3 cellular contexts compared by ENCODE assay signal in the genomic region with DNA sequence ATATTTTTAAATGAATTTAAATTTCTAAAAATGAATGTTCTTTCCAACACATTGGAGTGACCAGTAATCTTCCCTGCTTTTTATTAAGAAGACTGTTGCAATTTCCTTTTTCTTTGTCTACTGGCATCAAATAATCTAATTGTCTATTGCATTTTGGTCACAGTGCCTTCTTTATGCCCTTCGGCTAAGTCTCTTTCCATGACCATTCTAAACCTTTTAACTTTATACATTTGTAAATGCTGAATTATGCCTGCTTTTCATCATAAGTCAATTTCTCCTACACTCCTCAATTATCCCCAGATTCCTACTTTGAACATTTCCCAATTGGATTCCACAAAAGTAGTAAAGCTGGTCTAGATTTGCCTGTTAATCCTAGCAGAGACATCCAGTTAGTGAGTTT.
TF ChIP-seq lines count a peak whose summit lies in the region.

No MANE protein-coding gene starts in this region.

TF ChIP-seq in SK-N-SH, 30 proteins besides CTCF, POLR2A, EP300 and RAD21 (continued from another document):
- TF ChIP-seq, protein P1, sequence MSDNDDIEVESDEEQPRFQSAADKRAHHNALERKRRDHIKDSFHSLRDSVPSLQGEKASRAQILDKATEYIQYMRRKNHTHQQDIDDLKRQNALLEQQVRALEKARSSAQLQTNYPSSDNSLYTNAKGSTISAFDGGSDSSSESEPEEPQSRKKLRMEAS (IDR thresholded peaks at IDR 0.05; ENCODE audit: low read depth) = no peak
- TF ChIP-seq, protein P2, sequence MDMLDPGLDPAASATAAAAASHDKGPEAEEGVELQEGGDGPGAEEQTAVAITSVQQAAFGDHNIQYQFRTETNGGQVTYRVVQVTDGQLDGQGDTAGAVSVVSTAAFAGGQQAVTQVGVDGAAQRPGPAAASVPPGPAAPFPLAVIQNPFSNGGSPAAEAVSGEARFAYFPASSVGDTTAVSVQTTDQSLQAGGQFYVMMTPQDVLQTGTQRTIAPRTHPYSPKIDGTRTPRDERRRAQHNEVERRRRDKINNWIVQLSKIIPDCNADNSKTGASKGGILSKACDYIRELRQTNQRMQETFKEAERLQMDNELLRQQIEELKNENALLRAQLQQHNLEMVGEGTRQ (IDR thresholded peaks at IDR 0.05; ENCODE audit: borderline replicate concordance, low read depth, low read length) = no peak
- TF ChIP-seq FOXJ3 (CRISPR knock-in tag; IDR thresholded peaks at IDR 0.05) (no peak), GABPA (IDR thresholded peaks at IDR 0.05; ENCODE audit: low read depth) (no peak), FOSL2 (IDR thresholded peaks at IDR 0.05; ENCODE audit: borderline replicate concordance, low read depth) (no peak), ELF1 (IDR thresholded peaks at IDR 0.05) (no peak), NFIC (IDR thresholded peaks at IDR 0.05; ENCODE audit: borderline replicate concordance) (no peak)
- TF ChIP-seq, protein P3, sequence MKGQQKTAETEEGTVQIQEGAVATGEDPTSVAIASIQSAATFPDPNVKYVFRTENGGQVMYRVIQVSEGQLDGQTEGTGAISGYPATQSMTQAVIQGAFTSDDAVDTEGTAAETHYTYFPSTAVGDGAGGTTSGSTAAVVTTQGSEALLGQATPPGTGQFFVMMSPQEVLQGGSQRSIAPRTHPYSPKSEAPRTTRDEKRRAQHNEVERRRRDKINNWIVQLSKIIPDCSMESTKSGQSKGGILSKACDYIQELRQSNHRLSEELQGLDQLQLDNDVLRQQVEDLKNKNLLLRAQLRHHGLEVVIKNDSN (IDR thresholded peaks at IDR 0.05; ENCODE audit: borderline replicate concordance, low read depth) = no peak

TF ChIP-seq in SK-N-SH treated with all-trans-retinoic acid at 6 μM for 48 hours, 23 proteins besides CTCF, POLR2A, EP300 and RAD21 (continued from another document):
- TF ChIP-seq, protein P4, sequence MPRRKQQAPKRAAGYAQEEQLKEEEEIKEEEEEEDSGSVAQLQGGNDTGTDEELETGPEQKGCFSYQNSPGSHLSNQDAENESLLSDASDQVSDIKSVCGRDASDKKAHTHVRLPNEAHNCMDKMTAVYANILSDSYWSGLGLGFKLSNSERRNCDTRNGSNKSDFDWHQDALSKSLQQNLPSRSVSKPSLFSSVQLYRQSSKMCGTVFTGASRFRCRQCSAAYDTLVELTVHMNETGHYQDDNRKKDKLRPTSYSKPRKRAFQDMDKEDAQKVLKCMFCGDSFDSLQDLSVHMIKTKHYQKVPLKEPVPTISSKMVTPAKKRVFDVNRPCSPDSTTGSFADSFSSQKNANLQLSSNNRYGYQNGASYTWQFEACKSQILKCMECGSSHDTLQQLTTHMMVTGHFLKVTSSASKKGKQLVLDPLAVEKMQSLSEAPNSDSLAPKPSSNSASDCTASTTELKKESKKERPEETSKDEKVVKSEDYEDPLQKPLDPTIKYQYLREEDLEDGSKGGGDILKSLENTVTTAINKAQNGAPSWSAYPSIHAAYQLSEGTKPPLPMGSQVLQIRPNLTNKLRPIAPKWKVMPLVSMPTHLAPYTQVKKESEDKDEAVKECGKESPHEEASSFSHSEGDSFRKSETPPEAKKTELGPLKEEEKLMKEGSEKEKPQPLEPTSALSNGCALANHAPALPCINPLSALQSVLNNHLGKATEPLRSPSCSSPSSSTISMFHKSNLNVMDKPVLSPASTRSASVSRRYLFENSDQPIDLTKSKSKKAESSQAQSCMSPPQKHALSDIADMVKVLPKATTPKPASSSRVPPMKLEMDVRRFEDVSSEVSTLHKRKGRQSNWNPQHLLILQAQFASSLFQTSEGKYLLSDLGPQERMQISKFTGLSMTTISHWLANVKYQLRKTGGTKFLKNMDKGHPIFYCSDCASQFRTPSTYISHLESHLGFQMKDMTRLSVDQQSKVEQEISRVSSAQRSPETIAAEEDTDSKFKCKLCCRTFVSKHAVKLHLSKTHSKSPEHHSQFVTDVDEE (CRISPR knock-in tag; IDR thresholded peaks at IDR 0.05) = no peak

TF ChIP-seq in GM23338, 12 proteins besides CTCF, POLR2A, EP300 and RAD21 (continued from another document):
- TF ChIP-seq, protein P5, sequence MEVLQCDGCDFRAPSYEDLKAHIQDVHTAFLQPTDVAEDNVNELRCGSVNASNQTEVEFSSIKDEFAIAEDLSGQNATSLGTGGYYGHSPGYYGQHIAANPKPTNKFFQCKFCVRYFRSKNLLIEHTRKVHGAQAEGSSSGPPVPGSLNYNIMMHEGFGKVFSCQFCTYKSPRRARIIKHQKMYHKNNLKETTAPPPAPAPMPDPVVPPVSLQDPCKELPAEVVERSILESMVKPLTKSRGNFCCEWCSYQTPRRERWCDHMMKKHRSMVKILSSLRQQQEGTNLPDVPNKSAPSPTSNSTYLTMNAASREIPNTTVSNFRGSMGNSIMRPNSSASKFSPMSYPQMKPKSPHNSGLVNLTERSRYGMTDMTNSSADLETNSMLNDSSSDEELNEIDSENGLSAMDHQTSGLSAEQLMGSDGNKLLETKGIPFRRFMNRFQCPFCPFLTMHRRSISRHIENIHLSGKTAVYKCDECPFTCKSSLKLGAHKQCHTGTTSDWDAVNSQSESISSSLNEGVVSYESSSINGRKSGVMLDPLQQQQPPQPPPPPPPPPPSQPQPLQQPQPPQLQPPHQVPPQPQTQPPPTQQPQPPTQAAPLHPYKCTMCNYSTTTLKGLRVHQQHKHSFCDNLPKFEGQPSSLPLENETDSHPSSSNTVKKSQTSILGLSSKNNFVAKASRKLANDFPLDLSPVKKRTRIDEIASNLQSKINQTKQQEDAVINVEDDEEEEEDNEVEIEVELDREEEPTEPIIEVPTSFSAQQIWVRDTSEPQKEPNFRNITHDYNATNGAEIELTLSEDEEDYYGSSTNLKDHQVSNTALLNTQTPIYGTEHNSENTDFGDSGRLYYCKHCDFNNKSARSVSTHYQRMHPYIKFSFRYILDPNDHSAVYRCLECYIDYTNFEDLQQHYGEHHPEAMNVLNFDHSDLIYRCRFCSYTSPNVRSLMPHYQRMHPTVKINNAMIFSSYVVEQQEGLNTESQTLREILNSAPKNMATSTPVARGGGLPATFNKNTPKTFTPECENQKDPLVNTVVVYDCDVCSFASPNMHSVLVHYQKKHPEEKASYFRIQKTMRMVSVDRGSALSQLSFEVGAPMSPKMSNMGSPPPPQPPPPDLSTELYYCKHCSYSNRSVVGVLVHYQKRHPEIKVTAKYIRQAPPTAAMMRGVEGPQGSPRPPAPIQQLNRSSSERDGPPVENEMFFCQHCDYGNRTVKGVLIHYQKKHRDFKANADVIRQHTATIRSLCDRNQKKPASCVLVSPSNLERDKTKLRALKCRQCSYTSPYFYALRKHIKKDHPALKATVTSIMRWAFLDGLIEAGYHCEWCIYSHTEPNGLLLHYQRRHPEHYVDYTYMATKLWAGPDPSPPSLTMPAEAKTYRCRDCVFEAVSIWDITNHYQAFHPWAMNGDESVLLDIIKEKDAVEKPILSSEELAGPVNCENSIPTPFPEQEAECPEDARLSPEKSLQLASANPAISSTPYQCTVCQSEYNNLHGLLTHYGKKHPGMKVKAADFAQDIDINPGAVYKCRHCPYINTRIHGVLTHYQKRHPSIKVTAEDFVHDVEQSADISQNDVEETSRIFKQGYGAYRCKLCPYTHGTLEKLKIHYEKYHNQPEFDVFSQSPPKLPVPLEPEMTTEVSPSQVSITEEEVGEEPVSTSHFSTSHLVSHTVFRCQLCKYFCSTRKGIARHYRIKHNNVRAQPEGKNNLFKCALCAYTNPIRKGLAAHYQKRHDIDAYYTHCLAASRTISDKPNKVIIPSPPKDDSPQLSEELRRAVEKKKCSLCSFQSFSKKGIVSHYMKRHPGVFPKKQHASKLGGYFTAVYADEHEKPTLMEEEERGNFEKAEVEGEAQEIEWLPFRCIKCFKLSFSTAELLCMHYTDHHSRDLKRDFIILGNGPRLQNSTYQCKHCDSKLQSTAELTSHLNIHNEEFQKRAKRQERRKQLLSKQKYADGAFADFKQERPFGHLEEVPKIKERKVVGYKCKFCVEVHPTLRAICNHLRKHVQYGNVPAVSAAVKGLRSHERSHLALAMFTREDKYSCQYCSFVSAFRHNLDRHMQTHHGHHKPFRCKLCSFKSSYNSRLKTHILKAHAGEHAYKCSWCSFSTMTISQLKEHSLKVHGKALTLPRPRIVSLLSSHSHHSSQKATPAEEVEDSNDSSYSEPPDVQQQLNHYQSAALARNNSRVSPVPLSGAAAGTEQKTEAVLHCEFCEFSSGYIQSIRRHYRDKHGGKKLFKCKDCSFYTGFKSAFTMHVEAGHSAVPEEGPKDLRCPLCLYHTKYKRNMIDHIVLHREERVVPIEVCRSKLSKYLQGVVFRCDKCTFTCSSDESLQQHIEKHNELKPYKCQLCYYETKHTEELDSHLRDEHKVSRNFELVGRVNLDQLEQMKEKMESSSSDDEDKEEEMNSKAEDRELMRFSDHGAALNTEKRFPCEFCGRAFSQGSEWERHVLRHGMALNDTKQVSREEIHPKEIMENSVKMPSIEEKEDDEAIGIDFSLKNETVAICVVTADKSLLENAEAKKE (CRISPR knock-in tag; IDR thresholded peaks at IDR 0.05) = no peak
- TF ChIP-seq EZH2phosphoT487 (IDR thresholded peaks at IDR 0.05; ENCODE audit: unreplicated experiment) (no peak), POLR2AphosphoS5 (IDR thresholded peaks at IDR 0.05; ENCODE audit: low read depth) (no peak), ZNF331 (CRISPR knock-in tag; IDR thresholded peaks at IDR 0.05; ENCODE audit: low read depth) (no peak), EZH2 (IDR thresholded peaks at IDR 0.05; ENCODE audit: low read depth, unreplicated experiment) (no peak), STAT1 (IDR thresholded peaks at IDR 0.05; ENCODE audit: unreplicated experiment) (no peak)
- TF ChIP-seq, protein P6, sequence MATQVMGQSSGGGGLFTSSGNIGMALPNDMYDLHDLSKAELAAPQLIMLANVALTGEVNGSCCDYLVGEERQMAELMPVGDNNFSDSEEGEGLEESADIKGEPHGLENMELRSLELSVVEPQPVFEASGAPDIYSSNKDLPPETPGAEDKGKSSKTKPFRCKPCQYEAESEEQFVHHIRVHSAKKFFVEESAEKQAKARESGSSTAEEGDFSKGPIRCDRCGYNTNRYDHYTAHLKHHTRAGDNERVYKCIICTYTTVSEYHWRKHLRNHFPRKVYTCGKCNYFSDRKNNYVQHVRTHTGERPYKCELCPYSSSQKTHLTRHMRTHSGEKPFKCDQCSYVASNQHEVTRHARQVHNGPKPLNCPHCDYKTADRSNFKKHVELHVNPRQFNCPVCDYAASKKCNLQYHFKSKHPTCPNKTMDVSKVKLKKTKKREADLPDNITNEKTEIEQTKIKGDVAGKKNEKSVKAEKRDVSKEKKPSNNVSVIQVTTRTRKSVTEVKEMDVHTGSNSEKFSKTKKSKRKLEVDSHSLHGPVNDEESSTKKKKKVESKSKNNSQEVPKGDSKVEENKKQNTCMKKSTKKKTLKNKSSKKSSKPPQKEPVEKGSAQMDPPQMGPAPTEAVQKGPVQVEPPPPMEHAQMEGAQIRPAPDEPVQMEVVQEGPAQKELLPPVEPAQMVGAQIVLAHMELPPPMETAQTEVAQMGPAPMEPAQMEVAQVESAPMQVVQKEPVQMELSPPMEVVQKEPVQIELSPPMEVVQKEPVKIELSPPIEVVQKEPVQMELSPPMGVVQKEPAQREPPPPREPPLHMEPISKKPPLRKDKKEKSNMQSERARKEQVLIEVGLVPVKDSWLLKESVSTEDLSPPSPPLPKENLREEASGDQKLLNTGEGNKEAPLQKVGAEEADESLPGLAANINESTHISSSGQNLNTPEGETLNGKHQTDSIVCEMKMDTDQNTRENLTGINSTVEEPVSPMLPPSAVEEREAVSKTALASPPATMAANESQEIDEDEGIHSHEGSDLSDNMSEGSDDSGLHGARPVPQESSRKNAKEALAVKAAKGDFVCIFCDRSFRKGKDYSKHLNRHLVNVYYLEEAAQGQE (IDR thresholded peaks at IDR 0.05; ENCODE audit: unreplicated experiment) = no peak
- TF ChIP-seq, protein P7, sequence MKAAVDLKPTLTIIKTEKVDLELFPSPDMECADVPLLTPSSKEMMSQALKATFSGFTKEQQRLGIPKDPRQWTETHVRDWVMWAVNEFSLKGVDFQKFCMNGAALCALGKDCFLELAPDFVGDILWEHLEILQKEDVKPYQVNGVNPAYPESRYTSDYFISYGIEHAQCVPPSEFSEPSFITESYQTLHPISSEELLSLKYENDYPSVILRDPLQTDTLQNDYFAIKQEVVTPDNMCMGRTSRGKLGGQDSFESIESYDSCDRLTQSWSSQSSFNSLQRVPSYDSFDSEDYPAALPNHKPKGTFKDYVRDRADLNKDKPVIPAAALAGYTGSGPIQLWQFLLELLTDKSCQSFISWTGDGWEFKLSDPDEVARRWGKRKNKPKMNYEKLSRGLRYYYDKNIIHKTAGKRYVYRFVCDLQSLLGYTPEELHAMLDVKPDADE (IDR thresholded peaks at IDR 0.05) = no peak
